1 cellular context compared by ENCODE assay signal in genomic region chr17:67082110-67082509, GRCh38.
TF ChIP-seq lines count a peak whose summit lies in the region.

No MANE protein-coding gene starts in this region.

TF ChIP-seq in HepG2, 621 proteins besides CTCF, POLR2A, EP300 and RAD21 (continued from another document):
- TF ChIP-seq ZNF407 (CRISPR knock-in tag; IDR thresholded peaks at IDR 0.05; ENCODE audit: not compliant biosample characterization) (no peak), HIC2 (CRISPR knock-in tag; IDR thresholded peaks at IDR 0.05; ENCODE audit: low read depth) (no peak), TBX2 (CRISPR knock-in tag; IDR thresholded peaks at IDR 0.05; ENCODE audit: borderline replicate concordance) (no peak), FOXA3 (CRISPR knock-in tag; IDR thresholded peaks at IDR 0.05) (no peak), ZNF20 (CRISPR knock-in tag; IDR thresholded peaks at IDR 0.05) (no peak), E2F2 (CRISPR knock-in tag; IDR thresholded peaks at IDR 0.05; ENCODE audit: borderline replicate concordance) (no peak), ZSCAN20 (CRISPR knock-in tag; IDR thresholded peaks at IDR 0.05; ENCODE audit: borderline replicate concordance) (no peak), NFE2L2 (IDR thresholded peaks at IDR 0.05; ENCODE audit: low read length) (no peak), ZNF598 (CRISPR knock-in tag; IDR thresholded peaks at IDR 0.05; ENCODE audit: borderline replicate concordance) (no peak), ARID2 (CRISPR knock-in tag; IDR thresholded peaks at IDR 0.05; ENCODE audit: borderline replicate concordance) (no peak), SAP130 (CRISPR knock-in tag; IDR thresholded peaks at IDR 0.05; ENCODE audit: low read depth) (no peak), CC2D1A (CRISPR knock-in tag; IDR thresholded peaks at IDR 0.05) (no peak), ZNF546 (CRISPR knock-in tag; conservative IDR thresholded peaks at IDR 0.05) (no peak), KDM5B (CRISPR knock-in tag; IDR thresholded peaks at IDR 0.05; ENCODE audit: borderline replicate concordance) (no peak)
- TF ChIP-seq, protein P1, sequence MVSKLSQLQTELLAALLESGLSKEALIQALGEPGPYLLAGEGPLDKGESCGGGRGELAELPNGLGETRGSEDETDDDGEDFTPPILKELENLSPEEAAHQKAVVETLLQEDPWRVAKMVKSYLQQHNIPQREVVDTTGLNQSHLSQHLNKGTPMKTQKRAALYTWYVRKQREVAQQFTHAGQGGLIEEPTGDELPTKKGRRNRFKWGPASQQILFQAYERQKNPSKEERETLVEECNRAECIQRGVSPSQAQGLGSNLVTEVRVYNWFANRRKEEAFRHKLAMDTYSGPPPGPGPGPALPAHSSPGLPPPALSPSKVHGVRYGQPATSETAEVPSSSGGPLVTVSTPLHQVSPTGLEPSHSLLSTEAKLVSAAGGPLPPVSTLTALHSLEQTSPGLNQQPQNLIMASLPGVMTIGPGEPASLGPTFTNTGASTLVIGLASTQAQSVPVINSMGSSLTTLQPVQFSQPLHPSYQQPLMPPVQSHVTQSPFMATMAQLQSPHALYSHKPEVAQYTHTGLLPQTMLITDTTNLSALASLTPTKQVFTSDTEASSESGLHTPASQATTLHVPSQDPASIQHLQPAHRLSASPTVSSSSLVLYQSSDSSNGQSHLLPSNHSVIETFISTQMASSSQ (IDR thresholded peaks at IDR 0.05; ENCODE audit: low read depth) = no peak
- TF ChIP-seq, protein P1 (CRISPR knock-in tag; IDR thresholded peaks at IDR 0.05; ENCODE audit: borderline replicate concordance) = no peak
- TF ChIP-seq, protein P2, sequence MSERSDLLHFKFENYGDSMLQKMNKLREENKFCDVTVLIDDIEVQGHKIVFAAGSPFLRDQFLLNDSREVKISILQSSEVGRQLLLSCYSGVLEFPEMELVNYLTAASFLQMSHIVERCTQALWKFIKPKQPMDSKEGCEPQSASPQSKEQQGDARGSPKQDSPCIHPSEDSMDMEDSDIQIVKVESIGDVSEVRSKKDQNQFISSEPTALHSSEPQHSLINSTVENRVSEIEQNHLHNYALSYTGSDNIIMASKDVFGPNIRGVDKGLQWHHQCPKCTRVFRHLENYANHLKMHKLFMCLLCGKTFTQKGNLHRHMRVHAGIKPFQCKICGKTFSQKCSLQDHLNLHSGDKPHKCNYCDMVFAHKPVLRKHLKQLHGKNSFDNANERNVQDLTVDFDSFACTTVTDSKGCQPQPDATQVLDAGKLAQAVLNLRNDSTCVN (CRISPR knock-in tag; IDR thresholded peaks at IDR 0.05; ENCODE audit: borderline replicate concordance) = no peak
TF ChIP-seq in HepG2: peak in this region for 0.
